15 cellular contexts compared by ENCODE assay signal in genomic region chr4:56731857-56732256, GRCh38. TPM values are rescaled to one million over a fixed set of nuclear protein-coding genes. Genes with fewer than 3 reads are reported as not detected.
A peak's percentile ranks its signal among the peaks of the same experiment; 100 is the strongest.
DNase-seq lines count a peak whose midpoint lies in the region; ATAC-seq and TF ChIP-seq lines count a peak whose summit lies in the region.
"Had no signal": no experiment of that assay in that cellular context is flagged by ENCODE, and none has a peak within 500 bp of the region (broad histone marks: within the 10 kb centered on the region; RNA-seq: fewer than 3 reads in every experiment).

No MANE protein-coding gene starts in this region.

- H3K9ac ChIP-seq in mesendoderm (ENCODE audit: low read length) = no peak overlapping the region

- no peaks in the 10 kb centered on the region for H3K9me2 ChIP-seq in GM23338 (ENCODE audit: insufficient read depth)

- no peaks in the 10 kb centered on the region for H3K9me3 ChIP-seq in BE2C
- no peaks in the 10 kb centered on the region for H3K9me3 ChIP-seq in prostate gland

- TF ChIP-seq POLR2A in prostate gland (IDR thresholded peaks at IDR 0.05) = no peak

- H3K79me2 ChIP-seq in GM23338 (replicated peaks; ENCODE audit: insufficient read depth) (no peaks in the 10 kb centered on the region), mesendoderm (ENCODE audit: control insufficient read depth, insufficient read depth, low read length) (no peaks in the 10 kb centered on the region)

- H3K9me3 Mint-ChIP-seq in GM23338 = no peaks in the 10 kb centered on the region
- no peaks in the 10 kb centered on the region for H3K9me3 Mint-ChIP-seq in dendritic cell treated with granulocyte-macrophage colony-stimulating factor and Interleukin-4, amounts not matched to agents 40 ng/mL and 50 ng/mL, for 4 days
- H3K9me3 Mint-ChIP-seq: activated CD4-positive, alpha-beta memory T cell treated with anti-CD3 and anti-CD28 coated beads, Interleukin-2, amount 10 ng/mL, durations not matched to agents 7 days and 5 days; natural killer cell treated with Interleukin-12 subunit alpha and Interleukin-12 subunit beta and Interleukin-15 and Interleukin-18, amount 100 ng/mL, for 72 hours had no signal

- H3K27ac ChIP-seq in GM23338 (ENCODE audit: low read depth) (no peak overlapping the region), mesendoderm (ENCODE audit: low read depth, low read length) (no peak overlapping the region), prostate gland (no peak overlapping the region)

- H3K36me3 Mint-ChIP-seq in GM23338 (ENCODE audit: low read depth) = no peaks in the 10 kb centered on the region
- H3K36me3 Mint-ChIP-seq in dendritic cell treated with granulocyte-macrophage colony-stimulating factor and Interleukin-4, amounts not matched to agents 40 ng/mL and 50 ng/mL, for 4 days (ENCODE audit: low read depth) = no peaks in the 10 kb centered on the region
- H3K36me3 Mint-ChIP-seq: natural killer cell treated with Interleukin-12 subunit alpha and Interleukin-12 subunit beta and Interleukin-15 and Interleukin-18, amount 100 ng/mL, for 72 hours had no signal

- no peaks in the 10 kb centered on the region for H4K20me1 ChIP-seq in GM23338 (replicated peaks; ENCODE audit: insufficient read depth)

- H3K23ac ChIP-seq in mesendoderm (ENCODE audit: low read length) = no peak overlapping the region

- no peaks in the 10 kb centered on the region for H3F3A ChIP-seq in GM23338 (replicated peaks; ENCODE audit: low read depth)

- no peak overlapping the region for H4K5ac ChIP-seq in mesendoderm (ENCODE audit: low read length)

- H3K56ac ChIP-seq in mesendoderm (ENCODE audit: low read length) = peak overlapping the region; percentile 22

- H2BK15ac ChIP-seq in mesendoderm (replicated peaks; ENCODE audit: low read depth) = no peak overlapping the region

- H3K27me3 ChIP-seq in GM23338 (ENCODE audit: insufficient read depth) = no peaks in the 10 kb centered on the region
- no peaks in the 10 kb centered on the region for H3K27me3 ChIP-seq in mesendoderm (ENCODE audit: insufficient read depth, low read length, poor library complexity)
- no peaks in the 10 kb centered on the region for H3K27me3 ChIP-seq in BE2C
- peaks cover 3% of the 10 kb centered on the region for H3K27me3 ChIP-seq in prostate gland (replicated peaks; ENCODE audit: insufficient read depth)

- H3K36me3 ChIP-seq in GM23338 (ENCODE audit: insufficient read depth) (no peaks in the 10 kb centered on the region), mesendoderm (ENCODE audit: control insufficient read depth, insufficient read depth, low read length) (no peaks in the 10 kb centered on the region), BE2C (no peaks in the 10 kb centered on the region), prostate gland (no peaks in the 10 kb centered on the region)

- DNase-seq in GM23338 (ENCODE audit: low spot score) = peak; percentile 21
- DNase-seq in NOMO-1 treated with dmso at 0.1 percent for 144 hours (lab: John Stamatoyannopoulos, UW; ENCODE audit: unreplicated experiment) = peak; percentile 58
- peak; percentile 81 for DNase-seq in mesendoderm
- no peak for DNase-seq in BE2C
- no peak for DNase-seq in prostate gland (ENCODE audit: low spot score)
- no peak for DNase-seq in SHP77 treated with DMSO at 0.1 percent for 48 hours (lab: John Stamatoyannopoulos, UW)
- DNase-seq: activated CD4-positive, alpha-beta memory T cell treated with anti-CD3 and anti-CD28 coated beads, Interleukin-2, amount 10 ng/mL, durations not matched to agents 7 days and 5 days; NCI-H187; PC-3; stimulated activated naive CD8-positive, alpha-beta T cell treated with anti-CD3 and anti-CD28 coated beads, Interleukin-15, Interleukin-2, amounts not matched to agents 100 U/mL and 50 U/mL, for 24 hours; T-helper 17 cell had no signal

- H2BK5ac ChIP-seq in mesendoderm (ENCODE audit: low read length) = no peak overlapping the region

- no CpG with 5 or more reads among the region's 8 CpGs for WGBS in mesendoderm (ENCODE audit: extremely low coverage, insufficient coverage, low lambda C conversion rate)
- WGBS in prostate gland = 81% methylated on average over 8 of the region's 8 CpGs

- no peak overlapping the region for H2BK120ac ChIP-seq in mesendoderm (ENCODE audit: low read depth, low read length)

- H2AFZ ChIP-seq in GM23338 = peak overlapping the region; percentile 47; the same call in 1 of the 2 replicates

- H3K18ac ChIP-seq in mesendoderm (ENCODE audit: low read length) = no peak overlapping the region

- H3K27ac Mint-ChIP-seq in GM23338 = no peak overlapping the region
- peak overlapping the region; percentile 17 for H3K27ac Mint-ChIP-seq in dendritic cell treated with granulocyte-macrophage colony-stimulating factor and Interleukin-4, amounts not matched to agents 40 ng/mL and 50 ng/mL, for 4 days
- H3K27ac Mint-ChIP-seq: activated CD4-positive, alpha-beta memory T cell treated with anti-CD3 and anti-CD28 coated beads, Interleukin-2, amount 10 ng/mL, durations not matched to agents 7 days and 5 days; natural killer cell treated with Interleukin-12 subunit alpha and Interleukin-12 subunit beta and Interleukin-15 and Interleukin-18, amount 100 ng/mL, for 72 hours; T-helper 17 cell had no signal

- H2AK5ac ChIP-seq in mesendoderm (ENCODE audit: low read length) = no peak overlapping the region

- no peak for TF ChIP-seq CTCF in GM23338 (conservative IDR thresholded peaks at IDR 0.05; ENCODE audit: low read depth in 2 of 2)
- no peak for TF ChIP-seq CTCF in BE2C (IDR thresholded peaks at IDR 0.05; ENCODE audit: low read depth, low read length)
- TF ChIP-seq CTCF in prostate gland (IDR thresholded peaks at IDR 0.05) = no peak

- H3K27me3 Mint-ChIP-seq in GM23338 (ENCODE audit: insufficient read depth, low read depth, poor library complexity) = no peaks in the 10 kb centered on the region
- H3K27me3 Mint-ChIP-seq in dendritic cell treated with granulocyte-macrophage colony-stimulating factor and Interleukin-4, amounts not matched to agents 40 ng/mL and 50 ng/mL, for 4 days = peaks cover 4% of the 10 kb centered on the region
- H3K27me3 Mint-ChIP-seq: T-helper 17 cell had no signal

- intact Hi-C loops in dendritic cell treated with granulocyte-macrophage colony-stimulating factor and Interleukin-4, amounts not matched to agents 40 ng/mL and 50 ng/mL, for 4 days (cut with micrococcal nuclease) = no loop called here
- intact Hi-C loops in prostate gland (cut with DNase I) = no loop called here

- H3K79me1 ChIP-seq in mesendoderm (ENCODE audit: low read length) = no peaks in the 10 kb centered on the region

- H3K4me2 ChIP-seq in GM23338 (no peak overlapping the region), mesendoderm (ENCODE audit: low read length) (no peak overlapping the region)

- H3K4ac ChIP-seq in mesendoderm (ENCODE audit: low read depth, low read length) = no peak overlapping the region

- H3K4me3 ChIP-seq in GM23338 (no peak overlapping the region), mesendoderm (ENCODE audit: low read length) (no peak overlapping the region), BE2C (ENCODE audit: low read depth, low read length) (no peak overlapping the region), prostate gland (no peak overlapping the region)

- H3K4me1 Mint-ChIP-seq in GM23338 = peaks cover 5% of the 10 kb centered on the region; the same call in 2 of the 3 replicates
- peaks cover 30% of the 10 kb centered on the region for H3K4me1 Mint-ChIP-seq in dendritic cell treated with granulocyte-macrophage colony-stimulating factor and Interleukin-4, amounts not matched to agents 40 ng/mL and 50 ng/mL, for 4 days (ENCODE audit: low read depth)
- H3K4me1 Mint-ChIP-seq: activated CD4-positive, alpha-beta memory T cell treated with anti-CD3 and anti-CD28 coated beads, Interleukin-2, amount 10 ng/mL, durations not matched to agents 7 days and 5 days; T-helper 17 cell had no signal

- H4K8ac ChIP-seq in mesendoderm (ENCODE audit: low read depth, low read length) = no peak overlapping the region

- H3K4me1 ChIP-seq in GM23338 (ENCODE audit: insufficient read depth) = no peaks in the 10 kb centered on the region
- H3K4me1 ChIP-seq in mesendoderm (ENCODE audit: control insufficient read depth, low read depth, low read length) = peaks cover 5% of the 10 kb centered on the region
- no peaks in the 10 kb centered on the region for H3K4me1 ChIP-seq in BE2C
- H3K4me1 ChIP-seq in prostate gland (replicated peaks) = no peaks in the 10 kb centered on the region

- ATAC-seq in GM23338 = no peak; the same call in 2 of the 3 replicates
- ATAC-seq in GM21576 (IDR thresholded peaks at IDR 0.05; ENCODE audit: unreplicated experiment) = no peak
- ATAC-seq: natural killer cell treated with Interleukin-12 subunit alpha and Interleukin-12 subunit beta and Interleukin-15 and Interleukin-18, amount 100 ng/mL, for 72 hours; PC-3; stimulated activated naive CD8-positive, alpha-beta T cell treated with anti-CD3 and anti-CD28 coated beads, Interleukin-15, Interleukin-2, amounts not matched to agents 100 U/mL and 50 U/mL, for 24 hours; T-helper 17 cell had no signal

- H3K4me3 Mint-ChIP-seq in GM23338 = no peak overlapping the region
- no peak overlapping the region for H3K4me3 Mint-ChIP-seq in dendritic cell treated with granulocyte-macrophage colony-stimulating factor and Interleukin-4, amounts not matched to agents 40 ng/mL and 50 ng/mL, for 4 days
- H3K4me3 Mint-ChIP-seq: activated CD4-positive, alpha-beta memory T cell treated with anti-CD3 and anti-CD28 coated beads, Interleukin-2, amount 10 ng/mL, durations not matched to agents 7 days and 5 days; natural killer cell treated with Interleukin-12 subunit alpha and Interleukin-12 subunit beta and Interleukin-15 and Interleukin-18, amount 100 ng/mL, for 72 hours; T-helper 17 cell had no signal

TF ChIP-seq in GM23338, 12 proteins besides CTCF, POLR2A, EP300 and RAD21 (continues in another document):
- no peak for TF ChIP-seq ZNF114 (CRISPR knock-in tag; IDR thresholded peaks at IDR 0.05)
- TF ChIP-seq POLR2AphosphoS5 (IDR thresholded peaks at IDR 0.05; ENCODE audit: low read depth) = no peak

RNA-seq across cellular contexts. Expression of gene HOPX, which starts 50.8 kb away (rescaled TPM):
- total RNA-seq in GM23338 (2014; rRNA removed; shearing (Covaris generic)) = not detected in 2 replicates
- not detected in 2 replicates for polyA plus RNA-seq in GM23338 (2016; fragmentation: Nextera tagmentation; extraction: Ambion mirVana)
- 0.60 TPM for polyA plus RNA-seq in mesendoderm (2013, experiment 1 of 2)
- 0.43 TPM for polyA plus RNA-seq in mesendoderm (2013, experiment 2 of 2)
- 0.49 TPM for polyA plus RNA-seq in BE2C (2012; ENCODE audit: insufficient read depth, insufficient read length, low read depth)
- 100 to 1,000 TPM in 1 of 2 donors, 10 to 100 TPM in 1; 12.2 to 117 TPM for total RNA-seq in prostate gland
- total RNA-seq: Daoy had no signal

Comparison
In these comparisons a context has a peak if more than half of its experiments do, and no peak if none do; other contexts are left out.
1. DNase-seq: peak in GM23338 (single experiment), NOMO-1 treated with dmso at 0.1 percent for 144 hours (single experiment) and mesendoderm (single experiment); none in BE2C (single experiment), prostate gland (single experiment) and SHP77 treated with DMSO at 0.1 percent for 48 hours (single experiment).
2. RNA of gene HOPX, which starts 50.8 kb away (total RNA-seq): 12.2 to 117 TPM in prostate gland; not detected in GM23338; every median in the first group is over 10 times any median in the second.